In the genomic region with DNA sequence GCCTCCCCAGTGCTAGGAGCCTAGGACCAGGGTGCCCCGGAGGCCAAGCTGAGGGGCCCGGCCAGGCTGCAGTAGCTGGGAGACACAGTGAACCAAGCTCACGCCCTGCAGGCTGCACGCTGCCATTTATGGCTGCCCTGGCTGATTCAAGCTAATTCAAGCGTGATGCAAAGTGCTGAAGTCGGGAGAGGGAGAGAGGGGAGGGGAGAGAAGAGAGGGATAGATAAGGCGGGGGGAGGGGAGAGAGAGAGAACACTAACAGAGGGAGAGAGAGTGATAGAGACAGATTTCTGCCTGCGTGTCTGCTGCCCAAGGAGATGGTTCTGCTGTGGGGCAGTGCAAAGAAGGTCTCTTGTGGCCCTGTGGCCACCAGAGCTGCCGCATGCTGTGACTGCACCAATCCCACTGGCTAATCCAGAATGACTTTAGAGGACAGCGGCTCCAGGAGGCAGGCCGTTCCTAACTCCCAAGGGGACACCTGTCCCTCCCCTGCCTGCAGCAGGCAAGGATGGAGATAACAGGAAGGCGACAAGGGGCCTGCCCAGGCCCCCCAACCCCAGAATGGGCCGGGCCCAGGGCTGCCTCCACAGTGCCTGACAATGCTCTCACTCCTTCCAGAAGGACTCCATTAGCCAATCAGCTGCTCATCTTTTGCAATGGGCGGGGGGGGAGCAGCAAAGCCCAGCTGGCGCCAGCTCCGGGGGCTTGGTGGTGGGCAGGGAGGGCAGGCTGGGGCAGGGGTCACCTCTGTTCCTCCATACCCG, we compare ENCODE assay signal across 10 cellular contexts. TPM values are rescaled to one million over a fixed set of nuclear protein-coding genes. Genes with fewer than 3 reads are reported as not detected.
DNase-seq lines count a peak whose midpoint lies in the region; ATAC-seq and TF ChIP-seq lines count a peak whose summit lies in the region.
"Had no signal": no experiment of that assay in that cellular context is flagged by ENCODE, and none has a peak within 500 bp of the region (broad histone marks: within the 10 kb centered on the region; RNA-seq: fewer than 3 reads in every experiment).

No MANE protein-coding gene starts in this region.

- peak overlapping the region; percentile 70 for H2BK15ac ChIP-seq in neuronal stem cell (ENCODE audit: low read length)

- DNase-seq in DMS79 (lab: John Stamatoyannopoulos, UW), result peak; percentile 58
- DNase-seq in NCI-H526 treated with DMSO at 0.1 percent for 48 hours (lab: John Stamatoyannopoulos, UW), result peak; percentile 36
- DNase-seq in esophagus squamous epithelium (lab: John Stamatoyannopoulos, UW), result no peak
- peak; percentile 70 for DNase-seq in neuronal stem cell (ENCODE audit: low spot score)
- no peak for DNase-seq in activated naive CD4-positive, alpha-beta T cell treated with anti-CD3 and anti-CD28 coated beads, Interleukin-2, amount 50 U/mL, for 16 hours
- no peak for DNase-seq in KBM-7
- no peak for DNase-seq in NCI-H2196 treated with DMSO at 0.1 percent for 48 hours (lab: John Stamatoyannopoulos, UW; ENCODE audit: unreplicated experiment)
- DNase-seq: activated CD4-positive, alpha-beta T cell treated with anti-CD3 and anti-CD28 coated beads, Interleukin-2, amount 50 U/mL, for 4 hours; NCI-H2029 treated with DMSO at 0.1 percent for 48 hours had no signal

- intact Hi-C loops in esophagus squamous epithelium (cut with DNase I), result no loop called here

- H3K4me2 ChIP-seq in neuronal stem cell (ENCODE audit: insufficient read depth, low read length, poor library complexity, severe bottlenecking), result peak overlapping the region; percentile 43

- H3K36me3 ChIP-seq in esophagus squamous epithelium (no peaks in the 10 kb centered on the region), neuronal stem cell (replicated peaks in 1 of 2; ENCODE audit: control insufficient read depth in 2 of 2, insufficient read depth in 2 of 2, low read length in 2 of 2) (no peaks in the 10 kb centered on the region)

- H3K4me3 ChIP-seq in esophagus squamous epithelium (no peak overlapping the region), neuronal stem cell (ENCODE audit: low read length in 2 of 2) (no peak overlapping the region)

- H2BK12ac ChIP-seq in neuronal stem cell (ENCODE audit: low read length), result peak overlapping the region; percentile 1

- H3K4ac ChIP-seq in neuronal stem cell (ENCODE audit: low read length), result no peak overlapping the region

- no peak overlapping the region for H2BK120ac ChIP-seq in neuronal stem cell (ENCODE audit: low read depth, low read length)

- H3K9ac ChIP-seq in neuronal stem cell (ENCODE audit: low read depth, low read length, poor library complexity), result peak overlapping the region; percentile 38

- H3K23ac ChIP-seq in neuronal stem cell (ENCODE audit: low read depth, low read length, poor library complexity), result peak overlapping the region; percentile 83

- peaks cover 35 to 82% (median 71%) of the 10 kb centered on the region in 3 donors for H3K4me1 ChIP-seq in esophagus squamous epithelium
- peaks cover 36 to 43% of the 10 kb centered on the region in 2 donors for H3K4me1 ChIP-seq in neuronal stem cell (ENCODE audit: control insufficient read depth in 2 of 2, insufficient read depth in 1 of 2, low read depth in 1 of 2, low read length in 2 of 2)

- H2AK5ac ChIP-seq in neuronal stem cell (ENCODE audit: low read depth, low read length), result peak overlapping the region; percentile 58

- no peak overlapping the region for H3K14ac ChIP-seq in neuronal stem cell (ENCODE audit: low read length)

- peak overlapping the region; percentile 17 for H2BK5ac ChIP-seq in neuronal stem cell (ENCODE audit: low read length)

- TF ChIP-seq POLR2A in esophagus squamous epithelium (IDR thresholded peaks at IDR 0.05), result no peak

- TF ChIP-seq CTCF in esophagus squamous epithelium (IDR thresholded peaks at IDR 0.05), result no peak

- no peak overlapping the region for H4K8ac ChIP-seq in neuronal stem cell (ENCODE audit: low read depth, low read length)

- H3K79me1 ChIP-seq in neuronal stem cell (ENCODE audit: low read depth, low read length), result no peaks in the 10 kb centered on the region

- no peak overlapping the region for H4K91ac ChIP-seq in neuronal stem cell (ENCODE audit: low read depth, low read length, poor library complexity)

- 46 to 54% methylated on average over 13 of the region's 17 CpGs for WGBS in esophagus squamous epithelium, 2 donors
- WGBS in neuronal stem cell (ENCODE audit: extremely low coverage in 2 of 2, insufficient read length in 2 of 2, insufficient replicate concordance in 1 of 2), 2 donors, result no CpG with 5 or more reads among the region's 17 CpGs

- H2AFZ ChIP-seq in neuronal stem cell (ENCODE audit: low read length), result peak overlapping the region; percentile 84

- in situ Hi-C loops in KBM-7 (cut with MboI; ENCODE audit: low pct_unique_long_range_greater_than_20kb, low sequenced_read_pairs), result no loop called here

- no peak for ATAC-seq in HG03378 (IDR thresholded peaks at IDR 0.05; ENCODE audit: unreplicated experiment)

- peak overlapping the region; percentile 89 for H3K18ac ChIP-seq in neuronal stem cell (ENCODE audit: low read length)

- H3K27me3 ChIP-seq in esophagus squamous epithelium, result no peaks in the 10 kb centered on the region
- H3K27me3 ChIP-seq in neuronal stem cell (ENCODE audit: control insufficient read depth in 3 of 3, insufficient read depth in 3 of 3, low read depth in 1 of 3, low read length in 3 of 3), result no peaks in the 10 kb centered on the region

- H3K9me3 ChIP-seq in esophagus squamous epithelium (no peaks in the 10 kb centered on the region), neuronal stem cell (replicated peaks in 1 of 2; ENCODE audit: control insufficient read depth in 2 of 2, insufficient read depth in 1 of 2, low read depth in 1 of 2, low read length in 2 of 2) (no peaks in the 10 kb centered on the region)

- H3K27ac ChIP-seq in esophagus squamous epithelium (peak overlapping the region; percentile 16 to 86 (median 77)), neuronal stem cell (replicated peaks; ENCODE audit: low read length) (peak overlapping the region; percentile 83)

RNA-seq across cellular contexts. Expression of a gene that starts 12.9 kb away (rescaled TPM):
- 100 to 1,000 TPM in 1 of 4 donors, 10 to 100 TPM in 3; 11.0 to 116 (median 39.2) TPM for total RNA-seq in esophagus squamous epithelium
- 91.4 TPM for polyA plus RNA-seq in neuronal stem cell (2013, experiment 1 of 2)
- 90.3 TPM for polyA plus RNA-seq in neuronal stem cell (2013, experiment 2 of 2)

RNA-seq across cellular contexts. Expression of a gene that starts 28.5 kb away (rescaled TPM):
- total RNA-seq in esophagus squamous epithelium, result 10 to 100 TPM; 13.0 to 17.2 (median 16.7) TPM
- polyA plus RNA-seq in neuronal stem cell (2013, experiment 1 of 2), result 9.1 TPM
- 9.1 TPM for polyA plus RNA-seq in neuronal stem cell (2013, experiment 2 of 2)

RNA-seq across cellular contexts. Expression of a gene that starts 28.8 kb away (rescaled TPM):
- 10 to 100 TPM; 14.6 to 33.0 (median 24.7) TPM for total RNA-seq in esophagus squamous epithelium
- 29.2 TPM for polyA plus RNA-seq in neuronal stem cell (2013, experiment 1 of 2)
- 31.8 TPM for polyA plus RNA-seq in neuronal stem cell (2013, experiment 2 of 2)

RNA-seq across cellular contexts. Expression of a gene that starts 39.2 kb away (rescaled TPM):
- 100 to 1,000 TPM; 203 to 286 (median 233) TPM for total RNA-seq in esophagus squamous epithelium
- 225 TPM for polyA plus RNA-seq in neuronal stem cell (2013, experiment 1 of 2)
- polyA plus RNA-seq in neuronal stem cell (2013, experiment 2 of 2), result 226 TPM

RNA-seq across cellular contexts. Expression of a gene that starts 40.0 kb away (rescaled TPM):
- 10 to 100 TPM; 24.2 to 31.0 (median 28.1) TPM for total RNA-seq in esophagus squamous epithelium
- polyA plus RNA-seq in neuronal stem cell (2013, experiment 1 of 2), result 11.3 TPM
- 12.1 TPM for polyA plus RNA-seq in neuronal stem cell (2013, experiment 2 of 2)

Comparison
In these comparisons a context has a peak if more than half of its experiments do, and no peak if none do; other contexts are left out.
1. DNase-seq: peak in DMS79 (single experiment), NCI-H526 treated with DMSO at 0.1 percent for 48 hours (single experiment) and neuronal stem cell (single experiment); none in esophagus squamous epithelium (single experiment), activated naive CD4-positive, alpha-beta T cell treated with anti-CD3 and anti-CD28 coated beads, Interleukin-2, amount 50 U/mL, for 16 hours (single experiment), KBM-7 (single experiment) and NCI-H2196 treated with DMSO at 0.1 percent for 48 hours (single experiment).